In the genomic region with DNA sequence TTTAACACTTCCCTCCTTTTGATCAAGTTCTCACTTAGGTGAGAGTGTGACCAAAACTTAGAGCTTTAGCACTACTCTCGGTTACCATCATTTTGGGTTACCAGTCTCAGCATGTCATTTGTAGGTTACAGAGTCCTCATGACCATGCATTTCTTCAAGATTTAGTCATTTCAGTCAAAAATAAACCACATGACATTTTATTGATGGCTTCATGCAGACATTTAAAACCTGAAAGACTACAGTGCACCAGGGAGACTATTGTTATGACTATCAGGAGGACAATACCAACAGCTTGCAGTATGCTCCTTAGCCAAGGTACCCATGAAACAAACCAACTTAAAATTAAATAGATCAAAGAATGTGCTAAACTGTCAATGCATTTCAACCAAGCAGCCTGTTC, we compare ENCODE assay signal across 20 cellular contexts.
DNase-seq lines count a peak whose midpoint lies in the region; ATAC-seq and TF ChIP-seq lines count a peak whose summit lies in the region.
"Had no signal": no experiment of that assay in that cellular context is flagged by ENCODE, and none has a peak within 500 bp of the region (broad histone marks: within the 10 kb centered on the region; RNA-seq: fewer than 3 reads in every experiment).

No MANE protein-coding gene starts in this region.

- peaks cover 28 to 29% of the 10 kb centered on the region in 2 experiments for H3K4me1 Mint-ChIP-seq in H9

- H3K9me3 ChIP-seq in H9 (ENCODE audit: control insufficient read depth, low read depth, low read length): no peaks in the 10 kb centered on the region
- peaks cover 4% of the 10 kb centered on the region; the same call in 1 of the 2 replicates for H3K9me3 ChIP-seq in iPS-20b (ENCODE audit: insufficient read depth, low read depth, low read length)
- peaks cover 0 to 5% (median 0%) of the 10 kb centered on the region in 3 donors for H3K9me3 ChIP-seq in tibial artery

- no peak overlapping the region for H2BK5ac ChIP-seq in H9 (ENCODE audit: insufficient read length, low read length)

- H3K56ac ChIP-seq in H9 (ENCODE audit: insufficient read length, low read depth, low read length): no peak overlapping the region

- H3K27ac ChIP-seq in H9 (ENCODE audit: insufficient read length, low read depth, low read length): no peak overlapping the region
- H3K27ac ChIP-seq in iPS-20b (ENCODE audit: low read length): no peak overlapping the region
- no peak overlapping the region for H3K27ac ChIP-seq in tibial artery
- H3K27ac ChIP-seq: C4-2B, HL-60 had no signal

- no peak overlapping the region for H2AFZ ChIP-seq in H9 (ENCODE audit: low read length)

- H3K4me3 ChIP-seq in iPS-20b (ENCODE audit: low read length) (peak overlapping the region; percentile 33; the same call in 1 of the 2 replicates), tibial artery (no peak overlapping the region)

- H3K4ac ChIP-seq in H9 (ENCODE audit: low read depth, low read length): no peak overlapping the region

- no peaks in the 10 kb centered on the region for H4K20me1 ChIP-seq in H9 (ENCODE audit: control insufficient read depth, insufficient read depth, insufficient read length)

- no peak overlapping the region for H2AK5ac ChIP-seq in H9 (ENCODE audit: insufficient read length, low read length)

- H3K4me1 ChIP-seq in H9 (ENCODE audit: insufficient read depth, low read length) (no peaks in the 10 kb centered on the region; the same call in 1 of the 2 replicates), iPS-20b (ENCODE audit: insufficient read depth, low read length) (peaks cover 16% of the 10 kb centered on the region; the same call in 1 of the 2 replicates), tibial artery (no peaks in the 10 kb centered on the region)

- intact Hi-C loops in tibial artery (cut with DNase I; ENCODE audit: low total_unique reads): no loop called here

- no peaks in the 10 kb centered on the region for H3K79me2 ChIP-seq in H9 (ENCODE audit: insufficient read depth, low read length)

- TF ChIP-seq CTCF in H9 (conservative IDR thresholded peaks at IDR 0.05): no peak
- TF ChIP-seq CTCF in tibial artery (IDR thresholded peaks at IDR 0.05): no peak

- no peak for DNase-seq in H9
- no peak for DNase-seq in HT-29 (ENCODE audit: low spot score)
- DNase-seq in NCI-H524 treated with DMSO at 0.1 percent for 48 hours (lab: John Stamatoyannopoulos, UW): no peak
- no peak for DNase-seq in activated CD4-positive, alpha-beta T cell treated with anti-CD3 and anti-CD28 coated beads for 48 hours
- DNase-seq in tibial artery: no peak
- DNase-seq: ACHN, DMS79 treated with DMSO at 0.1 percent for 48 hours, H7, IMR-90, NCI-H1092 treated with DMSO at 0.1 percent for 48 hours, NCI-H1694 treated with DMSO at 0.1 percent for 48 hours, NCI-H510A, NCI-H774, SW 1271 had no signal

- no CpG with 5 or more reads among the region's 1 CpG for WGBS in H9 (ENCODE audit: extremely low coverage, insufficient read length, low lambda C conversion rate)

- no peak overlapping the region for H2BK20ac ChIP-seq in H9 (ENCODE audit: low read depth, low read length, poor library complexity, severe bottlenecking)

- H4K5ac ChIP-seq in H9 (ENCODE audit: insufficient read length, low read depth, low read length): no peak overlapping the region

- H3K14ac ChIP-seq in H9 (ENCODE audit: insufficient read depth, low read length): no peak overlapping the region

- H3K23me2 ChIP-seq in H9 (ENCODE audit: insufficient read length, low read depth, low read length, poor library complexity, severe bottlenecking): no peaks in the 10 kb centered on the region

- ATAC-seq in GM18868 (IDR thresholded peaks at IDR 0.05; ENCODE audit: unreplicated experiment): peak; percentile 41
- ATAC-seq in HG03354 (IDR thresholded peaks at IDR 0.05; ENCODE audit: poor library complexity, severe bottlenecking, unreplicated experiment): peak; percentile 59
- ATAC-seq: Right ventricle myocardium inferior had no signal

- H3K27me3 Mint-ChIP-seq in H9 (ENCODE audit: low read depth): no peaks in the 10 kb centered on the region

- H2BK120ac ChIP-seq in H9 (ENCODE audit: low read depth, low read length, poor library complexity, severe bottlenecking): no peak overlapping the region

- H3T11ph ChIP-seq in H9 (ENCODE audit: low read length): no peak overlapping the region

- peak overlapping the region in 2 of 3 experiments; percentile 7 to 43; a peak in 3 of 7 replicates for H3K27ac Mint-ChIP-seq in H9

- no peak overlapping the region for H3K18ac ChIP-seq in H9 (ENCODE audit: insufficient read length, low read depth, low read length)

- no peak overlapping the region for H2BK15ac ChIP-seq in H9 (ENCODE audit: low read depth, low read length)

- H3K36me3 ChIP-seq in iPS-20b (ENCODE audit: insufficient read depth, low read depth, low read length) (no peaks in the 10 kb centered on the region), tibial artery (no peaks in the 10 kb centered on the region)

- H2BK12ac ChIP-seq in H9 (ENCODE audit: insufficient read length, low read depth, low read length): no peak overlapping the region

- H3K23ac ChIP-seq in H9 (ENCODE audit: insufficient read length, low read depth, low read length): no peak overlapping the region

- H3K4me3 Mint-ChIP-seq in H9: no peak overlapping the region

- H4K91ac ChIP-seq in H9 (ENCODE audit: insufficient read length, low read depth, low read length): no peak overlapping the region

- H3K79me1 ChIP-seq in H9 (ENCODE audit: insufficient read depth, low read depth, low read length, poor library complexity, severe bottlenecking): no peaks in the 10 kb centered on the region

- H4K8ac ChIP-seq in H9 (replicated peaks; ENCODE audit: insufficient read length, low read depth, low read length): no peak overlapping the region

- H3K9ac ChIP-seq in H9 (ENCODE audit: extremely low read depth, insufficient read length, low read length) (no peak overlapping the region), iPS-20b (ENCODE audit: low read depth, low read length) (no peak overlapping the region)

- H3K27me3 ChIP-seq in H9 (ENCODE audit: insufficient read depth, low read length): no peaks in the 10 kb centered on the region
- no peaks in the 10 kb centered on the region for H3K27me3 ChIP-seq in iPS-20b (ENCODE audit: insufficient read depth, low read length)
- H3K27me3 ChIP-seq in tibial artery: no peaks in the 10 kb centered on the region

- peaks cover 8 to 12% of the 10 kb centered on the region in 2 experiments for H3K9me3 Mint-ChIP-seq in H9

- H3K4me2 ChIP-seq in H9 (ENCODE audit: insufficient read depth, insufficient read length, low read length): no peak overlapping the region

- H3K36me3 Mint-ChIP-seq in H9 (ENCODE audit: insufficient read depth in 1 of 3, low read depth in 3 of 3): peaks cover 0 to 18% (median 1%) of the 10 kb centered on the region in 3 experiments; a peak in 4 of 7 replicates
